In the genomic region with DNA sequence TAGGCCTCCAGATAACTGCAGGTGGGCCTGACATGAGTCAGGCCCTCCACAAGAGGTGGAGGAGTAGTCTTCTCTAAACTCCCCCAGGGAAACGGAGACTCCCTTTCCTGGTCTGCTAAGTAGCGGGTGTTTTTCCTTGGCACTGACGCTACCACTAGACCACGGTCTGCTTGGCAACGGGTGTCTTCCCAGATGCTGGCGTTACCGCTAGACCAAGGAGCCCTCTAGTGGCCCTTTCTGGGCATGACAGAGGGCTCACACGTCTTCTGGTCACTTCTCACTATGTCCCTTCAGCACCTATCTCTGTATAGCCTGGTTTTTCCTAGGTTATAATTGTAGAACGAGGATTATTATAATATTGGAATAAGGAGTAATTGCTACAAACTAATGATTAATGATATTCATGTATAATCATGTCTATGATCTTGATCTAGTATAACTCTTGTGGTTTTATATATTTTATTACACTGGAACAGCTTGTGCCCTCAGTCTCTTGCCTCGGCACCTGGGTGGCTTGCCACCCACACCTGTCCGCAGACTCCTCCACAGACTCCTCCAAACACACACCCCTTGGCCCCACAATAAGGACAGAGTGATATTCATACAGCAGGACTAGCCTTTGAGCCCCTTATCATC, we compare ENCODE assay signal across 9 cellular contexts. TPM values are rescaled to one million over a fixed set of nuclear protein-coding genes. Genes with fewer than 3 reads are reported as not detected.
A peak's percentile ranks its signal among the peaks of the same experiment; 100 is the strongest.
DNase-seq lines count a peak whose midpoint lies in the region; FAIRE-seq and TF ChIP-seq lines count a peak whose summit lies in the region.
"Not testable (repeated sequence)": the region's sequence is repeated elsewhere in the genome, so short reads cannot be mapped to it uniquely, and the experiment has no call there.
"Had no signal": no experiment of that assay in that cellular context is flagged by ENCODE, and none has a peak within 500 bp of the region (broad histone marks: within the 10 kb centered on the region; RNA-seq: fewer than 3 reads in every experiment).

No MANE protein-coding gene starts in this region.

- TF ChIP-seq CTCF in sigmoid colon (IDR thresholded peaks at IDR 0.05) (peak; percentile 19 to 82 (median 62)), tibial artery (IDR thresholded peaks at IDR 0.05) (peak; percentile 56 to 80)

- H3K4me3 ChIP-seq in sigmoid colon, tibial artery: not testable (repeated sequence)

- not testable (repeated sequence) for H3K9me3 ChIP-seq in sigmoid colon, tibial artery

- H3K27me3 ChIP-seq in sigmoid colon, result peaks cover 0 to 16% (median 0%) of the 10 kb centered on the region in 3 donors
- H3K27me3 ChIP-seq in tibial artery, result peaks cover 0 to 26% of the 10 kb centered on the region in 2 donors

- not testable (repeated sequence) for TF ChIP-seq POLR2A in sigmoid colon (IDR thresholded peaks at IDR 0.05)

- H3K36me3 ChIP-seq in sigmoid colon, tibial artery: not testable (repeated sequence)

- not testable (repeated sequence) for TF ChIP-seq EP300 in sigmoid colon (IDR thresholded peaks at IDR 0.05)

- intact Hi-C loops in sigmoid colon (cut with DNase I), result loop anchor here (5.0 kb wide), 1 partner anchor 147 kb away; no protein-coding TSS in a partner anchor
- intact Hi-C loops in tibial artery (cut with DNase I; ENCODE audit: low total_unique reads), result not testable (repeated sequence)

- H3K27ac ChIP-seq in sigmoid colon, tibial artery: not testable (repeated sequence)

- peak; percentile 89 for FAIRE-seq in G401.6 (lab: Jason Lieb, UNC)

- peak; percentile 21 for DNase-seq in NCI-H1092 treated with DMSO at 0.1 percent for 48 hours (lab: John Stamatoyannopoulos, UW)
- DNase-seq in SHP77 (lab: John Stamatoyannopoulos, UW), result peak; percentile 43 to 66
- DNase-seq in activated T-cell treated with anti-CD3 and anti-CD28 coated beads for 24 hours (ENCODE audit: low read depth), result peak; percentile 51
- peak; percentile 23 to 64 for DNase-seq in dermis microvascular lymphatic vessel endothelial cell (ENCODE audit: low read depth in 2 of 2)
- DNase-seq in kidney glomerular epithelial cell (lab: John Stamatoyannopoulos, UW), result peak; percentile 44
- not testable (repeated sequence) for DNase-seq in sigmoid colon
- peak in 1 of 2 donors; percentile 51 for DNase-seq in tibial artery

- H3K4me1 ChIP-seq in sigmoid colon, tibial artery: not testable (repeated sequence)

- WGBS in sigmoid colon, 2 donors, result 8 to 24% methylated on average over 11 of the region's 11 CpGs

RNA-seq across cellular contexts. Expression of gene SIGLEC7, which starts 27.3 kb away (rescaled TPM):
- total RNA-seq in dermis microvascular lymphatic vessel endothelial cell, result under 0.01 TPM in 1 of 2 replicates, not detected in the other
- 1 to 10 TPM; 1.1 to 3.0 (median 1.9) TPM for total RNA-seq in sigmoid colon
- 1 to 10 TPM; 1.8 to 8.3 (median 3.1) TPM for polyA plus RNA-seq in sigmoid colon
- total RNA-seq: T-helper 2 cell treated with Interferon-gamma antibody and Interleukin-4, amounts not matched to agents 100 ng/mL and 5 ng/mL, for 36 hours had no signal

RNA-seq across cellular contexts. Expression of gene SIGLEC9, which starts 44.7 kb away (rescaled TPM):
- 0.26 and 0.38 TPM in 2 replicates for total RNA-seq in dermis microvascular lymphatic vessel endothelial cell
- 1 to 10 TPM; 2.5 to 9.5 (median 7.0) TPM for total RNA-seq in sigmoid colon
- polyA plus RNA-seq in sigmoid colon, result 1 to 10 TPM; 2.4 to 8.8 (median 2.9) TPM

RNA-seq across cellular contexts. Expression of gene CD33, which starts 55.5 kb away (rescaled TPM):
- total RNA-seq in dermis microvascular lymphatic vessel endothelial cell (under 0.01 TPM in 1 of 2 replicates, not detected in the other), sigmoid colon (1 to 10 TPM; 2.5 to 7.1 (median 4.8) TPM)
- 1 to 10 TPM; 3.6 to 8.1 (median 4.2) TPM for polyA plus RNA-seq in sigmoid colon
